ENCODE assay signal across 11 cellular contexts in genomic region chr4:146643812-146644401, GRCh38. TPM values are rescaled to one million over a fixed set of nuclear protein-coding genes. Genes with fewer than 3 reads are reported as not detected.
DNase-seq lines count a peak whose midpoint lies in the region; ATAC-seq and TF ChIP-seq lines count a peak whose summit lies in the region.
"Had no signal": no experiment of that assay in that cellular context is flagged by ENCODE, and none has a peak within 500 bp of the region (broad histone marks: within the 10 kb centered on the region; RNA-seq: fewer than 3 reads in every experiment).

No MANE protein-coding gene starts in this region.

- H3K9me3 ChIP-seq in HEK293 (ENCODE audit: control insufficient read depth, insufficient read depth, low read depth, low read length) = no peaks in the 10 kb centered on the region

- H3K4me3 ChIP-seq in HEK293 (ENCODE audit: low read depth, low read length) = no peak overlapping the region
- H3K4me3 ChIP-seq in fibroblast of mammary gland (ENCODE audit: control insufficient read depth, low read depth, low read length) = no peak overlapping the region
- H3K4me3 ChIP-seq: coronary artery had no signal

- no peaks in the 10 kb centered on the region for H3K36me3 ChIP-seq in HEK293 (ENCODE audit: control insufficient read depth in 2 of 2, insufficient read depth in 1 of 2, low read length in 2 of 2)

- no peaks in the 10 kb centered on the region for H3K4me1 ChIP-seq in HEK293 (ENCODE audit: control insufficient read depth, insufficient read depth, low read length)

- CTCF ChIA-PET in HEK293 (lab: Yijun Ruan, JAX) = no interaction called here

- POLR2A ChIA-PET in HEK293 (lab: Yijun Ruan, JAX) = no interaction called here

- H3K9me3 Mint-ChIP-seq in activated T-cell treated with anti-CD3 and anti-CD28 coated beads, Interleukin-2, amount 50 U/mL, for 4 hours = no peaks in the 10 kb centered on the region

- no peak overlapping the region for H3K4me3 Mint-ChIP-seq in activated T-cell treated with anti-CD3 and anti-CD28 coated beads, Interleukin-2, amount 50 U/mL, for 4 hours

- TF ChIP-seq CTCF in HEK293 (tag by site-specific recombination; IDR thresholded peaks at IDR 0.05) (no peak), fibroblast of mammary gland (conservative IDR thresholded peaks at IDR 0.05; ENCODE audit: control insufficient read depth, insufficient read depth, low read depth, low read length) (no peak)

- DNase-seq in A172 (ENCODE audit: low spot score) (peak; percentile 38), fibroblast of mammary gland (ENCODE audit: low read depth) (peak; percentile 35), occipital lobe (lab: John Stamatoyannopoulos, UW) (no peak)
- DNase-seq in activated T-cell treated with anti-CD3 and anti-CD28 coated beads, Interleukin-2, amount 50 U/mL, for 4 hours = no peak
- DNase-seq in activated CD4-positive, alpha-beta T cell treated with anti-CD3 and anti-CD28 coated beads for 48 hours = no peak
- DNase-seq: stimulated activated CD4-positive, alpha-beta T cell treated with anti-CD3 and anti-CD28 coated beads, Interleukin-15, amount 100 ng/mL, for 24 hours; stimulated activated naive CD8-positive, alpha-beta T cell treated with anti-CD3 and anti-CD28 coated beads, Interleukin-15, Interleukin-2, amounts not matched to agents 100 U/mL and 50 U/mL, for 24 hours had no signal

- ATAC-seq in activated T-cell treated with anti-CD3 and anti-CD28 coated beads, Interleukin-2, amount 50 U/mL, for 4 hours = no peak
- ATAC-seq in HG03520 (IDR thresholded peaks at IDR 0.05; ENCODE audit: unreplicated experiment) = no peak
- ATAC-seq: stimulated activated naive CD8-positive, alpha-beta T cell treated with anti-CD3 and anti-CD28 coated beads, Interleukin-15, Interleukin-2, amounts not matched to agents 100 U/mL and 50 U/mL, for 24 hours had no signal

- peaks cover 70% of the 10 kb centered on the region for H3K27me3 Mint-ChIP-seq in activated T-cell treated with anti-CD3 and anti-CD28 coated beads, Interleukin-2, amount 50 U/mL, for 4 hours (ENCODE audit: low read depth)

- H3K36me3 Mint-ChIP-seq in activated T-cell treated with anti-CD3 and anti-CD28 coated beads, Interleukin-2, amount 50 U/mL, for 4 hours (ENCODE audit: insufficient read depth) = no peaks in the 10 kb centered on the region

- H3K4me1 Mint-ChIP-seq in activated T-cell treated with anti-CD3 and anti-CD28 coated beads, Interleukin-2, amount 50 U/mL, for 4 hours (ENCODE audit: low read depth) = peaks cover 9% of the 10 kb centered on the region

- H3K27ac ChIP-seq in HEK293 (ENCODE audit: extremely low read depth, low read depth, low read length) = no peak overlapping the region
- H3K27ac ChIP-seq: coronary artery had no signal

TF ChIP-seq in HEK293, 187 proteins besides CTCF, POLR2A, EP300 and RAD21:
- TF ChIP-seq ZNF433 (tag by site-specific recombination; IDR thresholded peaks at IDR 0.05; ENCODE audit: low read depth) = no peak
- peak; percentile 91 for TF ChIP-seq REST (tag by site-specific recombination; IDR thresholded peaks at IDR 0.05)
- no peak for TF ChIP-seq ZNF223 (tag by site-specific recombination; IDR thresholded peaks at IDR 0.05)
- peak; percentile 56; the same call in 1 of the 2 replicates for TF ChIP-seq ZNF548 (tag by site-specific recombination; IDR thresholded peaks at IDR 0.05)
- TF ChIP-seq ZNF146 (tag by site-specific recombination; IDR thresholded peaks at IDR 0.05) = no peak

TF ChIP-seq in PFSK-1, 5 proteins besides CTCF, POLR2A, EP300 and RAD21:
- TF ChIP-seq SIN3A (IDR thresholded peaks at IDR 0.05; ENCODE audit: borderline replicate concordance, insufficient read depth, low read length) (no peak), FOXP2 (optimal IDR thresholded peaks at IDR 0.05; ENCODE audit: borderline replicate concordance, extremely low read depth, extremely low read length, insufficient read depth) (no peak), REST (IDR thresholded peaks at IDR 0.05; ENCODE audit: insufficient read depth in 1 of 2, low read depth in 2 of 2, low read length in 2 of 2) (peak; percentile 87 to 98), TAF1 (IDR thresholded peaks at IDR 0.05; ENCODE audit: borderline replicate concordance, insufficient read depth, low read length) (no peak), POLR2AphosphoS5 (IDR thresholded peaks at IDR 0.05; ENCODE audit: low read depth, low read length) (no peak)
TF ChIP-seq in PFSK-1: peak in this region for 1.

RNA-seq across cellular contexts. Expression of gene POU4F2, which starts 5.2 kb away (rescaled TPM):
- total RNA-seq in A172 (2014; rRNA removed; shearing (Covaris generic)) = not detected in 2 replicates
- not detected for polyA plus RNA-seq in PFSK-1 (2012; ENCODE audit: insufficient read length, low read depth)
- total RNA-seq in activated T-cell treated with anti-CD3 and anti-CD28 coated beads, Interleukin-2, amount 50 U/mL, for 4 hours = not detected
- total RNA-seq in occipital lobe = not detected

Comparison
In these comparisons a context has a peak if more than half of its experiments do, and no peak if none do; other contexts are left out.
1. DNase-seq: peak in A172 (single experiment) and fibroblast of mammary gland (single experiment); none in activated T-cell treated with anti-CD3 and anti-CD28 coated beads, Interleukin-2, amount 50 U/mL, for 4 hours (single experiment), occipital lobe (single experiment) and activated CD4-positive, alpha-beta T cell treated with anti-CD3 and anti-CD28 coated beads for 48 hours (single experiment).